Comparison of ENCODE assay signal across 19 cellular contexts in genomic region chr11:39346043-39346442, GRCh38.
DNase-seq lines count a peak whose midpoint lies in the region; ATAC-seq and TF ChIP-seq lines count a peak whose summit lies in the region.
"Had no signal": no experiment of that assay in that cellular context is flagged by ENCODE, and none has a peak within 500 bp of the region (broad histone marks: within the 10 kb centered on the region; RNA-seq: fewer than 3 reads in every experiment).

No MANE protein-coding gene starts in this region.

- H3K9me3 Mint-ChIP-seq in neural progenitor cell = no peaks in the 10 kb centered on the region
- H3K9me3 Mint-ChIP-seq: CD8-positive, alpha-beta memory T cell had no signal

- no peak overlapping the region for H3K27ac ChIP-seq in neural progenitor cell
- H3K27ac ChIP-seq: 22Rv1, BLaER1, GM23248, HL-60 had no signal

- no peak overlapping the region for H3K4me2 ChIP-seq in neural progenitor cell
- H3K4me2 ChIP-seq: BLaER1 had no signal

- no peaks in the 10 kb centered on the region for H3K36me3 ChIP-seq in neural progenitor cell
- H3K36me3 ChIP-seq: BLaER1, HAP-1 had no signal

- H3K4me1 Mint-ChIP-seq in neural progenitor cell = peaks cover 14% of the 10 kb centered on the region

- peaks cover 2% of the 10 kb centered on the region for H3K27me3 Mint-ChIP-seq in neural progenitor cell (ENCODE audit: insufficient read depth, low read depth)
- H3K27me3 Mint-ChIP-seq: CD8-positive, alpha-beta memory T cell had no signal

- H3K79me2 ChIP-seq in neural progenitor cell (ENCODE audit: low read depth) = no peaks in the 10 kb centered on the region

- H3K27me3 ChIP-seq in neural progenitor cell = no peaks in the 10 kb centered on the region
- H3K27me3 ChIP-seq: BLaER1 had no signal

- ATAC-seq in HG03135 (IDR thresholded peaks at IDR 0.05; ENCODE audit: unreplicated experiment) = no peak

- no peak overlapping the region for H3K4me3 ChIP-seq in neural progenitor cell
- H3K4me3 ChIP-seq: BLaER1, GM23248, HAP-1 had no signal

- peak overlapping the region; percentile 54 for H2AFZ ChIP-seq in neural progenitor cell (replicated peaks)
- H2AFZ ChIP-seq: GM23248 had no signal

- H4K20me1 ChIP-seq in neural progenitor cell (ENCODE audit: low read depth) = no peaks in the 10 kb centered on the region
- H4K20me1 ChIP-seq: BLaER1 had no signal

- H3K4me3 Mint-ChIP-seq in neural progenitor cell = no peak overlapping the region
- H3K4me3 Mint-ChIP-seq: CD8-positive, alpha-beta memory T cell; HFFc6 had no signal

- H3K27ac Mint-ChIP-seq in neural progenitor cell = no peak overlapping the region
- H3K27ac Mint-ChIP-seq: HFFc6 had no signal

- in situ Hi-C loops in GM13976 (cut with MboI; ENCODE audit: low sequenced_read_pairs, unreplicated experiment) = no loop called here

- H3K36me3 Mint-ChIP-seq in neural progenitor cell = no peaks in the 10 kb centered on the region
- H3K36me3 Mint-ChIP-seq: CD8-positive, alpha-beta memory T cell had no signal

- peak; percentile 84 for DNase-seq in NCI-H345 treated with DMSO at 0.1 percent for 48 hours (lab: John Stamatoyannopoulos, UW; ENCODE audit: unreplicated experiment)
- no peak for DNase-seq in NCI-H345 (lab: John Stamatoyannopoulos, UW)
- peak; percentile 38 for DNase-seq in left kidney (ENCODE audit: low read depth, low spot score)
- DNase-seq in neural progenitor cell (ENCODE audit: low spot score) = no peak
- DNase-seq in GM13976 (ENCODE audit: low spot score) = no peak
- no peak for DNase-seq in HuH-7 (ENCODE audit: low spot score)
- DNase-seq in NCI-H1930 (lab: John Stamatoyannopoulos, UW) = no peak
- DNase-seq: AML-193; Caco-2; CD8-positive, alpha-beta memory T cell; DND-41; GDM1; GM23248; HFFc6 had no signal

- TF ChIP-seq CTCF in neural progenitor cell (IDR thresholded peaks at IDR 0.05) (no peak), GM13976 (IDR thresholded peaks at IDR 0.05; ENCODE audit: borderline replicate concordance, control extremely low read depth, extremely low read depth, insufficient read depth, missing control alignments) (no peak)

- no peaks in the 10 kb centered on the region for H3F3A ChIP-seq in neural progenitor cell (ENCODE audit: low read depth)

- H3K9ac ChIP-seq in neural progenitor cell = no peak overlapping the region
- H3K9ac ChIP-seq: BLaER1, GM23248 had no signal

- H3K4me1 ChIP-seq in neural progenitor cell = peaks cover 3% of the 10 kb centered on the region
- H3K4me1 ChIP-seq: BLaER1, HAP-1 had no signal

- H3K9me3 ChIP-seq in neural progenitor cell (ENCODE audit: low read depth) = no peaks in the 10 kb centered on the region
- H3K9me3 ChIP-seq: HAP-1 had no signal

Comparison
In these comparisons a context has a peak if more than half of its experiments do, and no peak if none do; other contexts are left out.
1. DNase-seq: peak in NCI-H345 treated with DMSO at 0.1 percent for 48 hours (single experiment) and left kidney (single experiment); none in NCI-H345 (single experiment), neural progenitor cell (single experiment), GM13976 (single experiment), HuH-7 (single experiment) and NCI-H1930 (0 of 2).